Comparison of ENCODE assay signal across 1 cellular context in genomic region chr22:25028841-25029141, GRCh38.
TF ChIP-seq lines count a peak whose summit lies in the region.

No MANE protein-coding gene starts in this region.

TF ChIP-seq in K562, 482 proteins besides CTCF, POLR2A, EP300 and RAD21 (continued from another document):
- no peak for TF ChIP-seq ILF3 (IDR thresholded peaks at IDR 0.05; ENCODE audit: borderline replicate concordance)
- TF ChIP-seq POLR2AphosphoS2 (IDR thresholded peaks at IDR 0.05; ENCODE audit: low read length) = no peak
- TF ChIP-seq TSC22D4 (tag; IDR thresholded peaks at IDR 0.05) = no peak
- no peak for TF ChIP-seq HEY1 (CRISPR knock-in tag; IDR thresholded peaks at IDR 0.05; ENCODE audit: borderline replicate concordance)
- no peak for TF ChIP-seq LCOR (CRISPR knock-in tag; IDR thresholded peaks at IDR 0.05)
- no peak for TF ChIP-seq SMAD1 (IDR thresholded peaks at IDR 0.05; ENCODE audit: low read depth, low read length, partially characterized antibody)
- no peak for TF ChIP-seq KLF16 (IDR thresholded peaks at IDR 0.05)
- TF ChIP-seq ILK (tag; IDR thresholded peaks at IDR 0.05; ENCODE audit: borderline replicate concordance, low read depth) = no peak
- no peak for TF ChIP-seq MIER1 (IDR thresholded peaks at IDR 0.05; ENCODE audit: low read depth)
- no peak for TF ChIP-seq ZNF583 (CRISPR knock-in tag; IDR thresholded peaks at IDR 0.05)
- TF ChIP-seq ZBTB34 (CRISPR knock-in tag; IDR thresholded peaks at IDR 0.05) = no peak
- TF ChIP-seq PRPF4 (IDR thresholded peaks at IDR 0.05; ENCODE audit: insufficient read depth, low read depth, low read length, poor library complexity, severe bottlenecking) = no peak
- TF ChIP-seq SNRNP70 (optimal IDR thresholded peaks at IDR 0.05; ENCODE audit: low read depth, low read length) = no peak
- TF ChIP-seq CREB3 (tag; conservative IDR thresholded peaks at IDR 0.05; ENCODE audit: low read depth) = no peak
- no peak for TF ChIP-seq TCF3 (CRISPR knock-in tag; IDR thresholded peaks at IDR 0.05)
- no peak for TF ChIP-seq POLR3G (IDR thresholded peaks at IDR 0.05; ENCODE audit: extremely low read depth, insufficient read length, insufficient replicate concordance)
- TF ChIP-seq ZNF668 (CRISPR knock-in tag; IDR thresholded peaks at IDR 0.05) = no peak
TF ChIP-seq in K562: peak in this region for 0.
